Comparison of ENCODE assay signal across 8 cellular contexts in genomic region chr3:86563358-86563970, GRCh38.
DNase-seq lines count a peak whose midpoint lies in the region; ATAC-seq, FAIRE-seq and TF ChIP-seq lines count a peak whose summit lies in the region.

No MANE protein-coding gene starts in this region.

- TF ChIP-seq RAD21 in Ishikawa (IDR thresholded peaks at IDR 0.05; ENCODE audit: low read depth) = peak; percentile 55

- no peak overlapping the region for H3K4me3 ChIP-seq in A673 (ENCODE audit: low read depth, low read length, poor library complexity, severe bottlenecking)
- no peak overlapping the region for H3K4me3 ChIP-seq in fibroblast of mammary gland (ENCODE audit: control insufficient read depth, low read depth, low read length)
- no peak overlapping the region for H3K4me3 ChIP-seq in small intestine (ENCODE audit: low read depth in 1 of 2, low read length in 2 of 2)

- peak; percentile 64 for DNase-seq in A673 (ENCODE audit: low spot score)
- peak; percentile 59 for DNase-seq in RPMI8226
- DNase-seq in fibroblast of mammary gland (ENCODE audit: low read depth) = peak; percentile 46
- DNase-seq in small intestine = peak; percentile 18
- DNase-seq in cortex of kidney (lab: John Stamatoyannopoulos, UW) = no peak

- BruUV-seq in A673 (replicated peaks; lab: Mats Ljungman, UMichigan) = no TSS peak

- H3K27me3 ChIP-seq in A673 (replicated peaks; ENCODE audit: insufficient read depth, low read depth, low read length, poor library complexity) (no peaks in the 10 kb centered on the region), small intestine (ENCODE audit: control insufficient read depth in 2 of 2, insufficient read depth in 2 of 2, low read length in 2 of 2) (no peaks in the 10 kb centered on the region)

- H3K4me1 ChIP-seq in A673 (ENCODE audit: insufficient read depth, low read length, poor library complexity, severe bottlenecking) (no peaks in the 10 kb centered on the region), small intestine (ENCODE audit: control insufficient read depth in 2 of 2, insufficient read depth in 1 of 2, low read depth in 1 of 2, low read length in 1 of 2) (no peaks in the 10 kb centered on the region)

- ATAC-seq in GM18511 (IDR thresholded peaks at IDR 0.05; ENCODE audit: unreplicated experiment) = peak; percentile 76
- no peak for ATAC-seq in HG03521 (IDR thresholded peaks at IDR 0.05; ENCODE audit: unreplicated experiment)

- H3K9me3 ChIP-seq in A673 (ENCODE audit: low read depth, low read length, poor library complexity, severe bottlenecking) = no peaks in the 10 kb centered on the region
- H3K9me3 ChIP-seq in small intestine (ENCODE audit: control insufficient read depth, low read depth) = no peaks in the 10 kb centered on the region

- 9 to 23% (median 13%) methylated on average over 2 of the region's 2 CpGs for WGBS in small intestine, 3 donors

- no peak overlapping the region for H3K27ac ChIP-seq in A673 (ENCODE audit: low read depth, low read length, poor library complexity, severe bottlenecking)
- no peak overlapping the region for H3K27ac ChIP-seq in small intestine (ENCODE audit: low read depth in 1 of 2, low read length in 1 of 2)

- TF ChIP-seq EP300 in Ishikawa (IDR thresholded peaks at IDR 0.05; ENCODE audit: borderline replicate concordance) = no peak

- peak; percentile 78 for TF ChIP-seq CTCF in A673 (conservative IDR thresholded peaks at IDR 0.05; ENCODE audit: low read depth, low read length)
- TF ChIP-seq CTCF in fibroblast of mammary gland (conservative IDR thresholded peaks at IDR 0.05; ENCODE audit: control insufficient read depth, insufficient read depth, low read depth, low read length) = peak; percentile 59

- CTCF ChIA-PET in A673 (lab: Charles Lee) = interaction anchor here (1.0 kb wide), 1 partner anchor 383 kb away, joined by 3 read pairs; no protein-coding TSS in a partner anchor

- FAIRE-seq in small intestine (lab: Jason Lieb, UNC) = peak; percentile 76

- H3K36me3 ChIP-seq in A673 (ENCODE audit: insufficient read depth, low read length, poor library complexity, severe bottlenecking) (no peaks in the 10 kb centered on the region), small intestine (ENCODE audit: control insufficient read depth in 2 of 2, insufficient read depth in 2 of 2, low read length in 2 of 2) (no peaks in the 10 kb centered on the region)

- intact Hi-C loops in A673 (cut with micrococcal nuclease; ENCODE audit: unreplicated experiment) = loop anchor here (5.0 kb wide), 1 partner anchor 741 kb away; no protein-coding TSS in a partner anchor

- POLR2A ChIA-PET in A673 (lab: Charles Lee; ENCODE audit: low non-redundant PET) = no interaction called here

TF ChIP-seq in Ishikawa, 13 proteins besides CTCF, POLR2A, EP300 and RAD21:
- no peak for TF ChIP-seq CEBPB (IDR thresholded peaks at IDR 0.05)
- no peak for TF ChIP-seq EGR1 (IDR thresholded peaks at IDR 0.05)
- TF ChIP-seq REST (IDR thresholded peaks at IDR 0.05; ENCODE audit: low read depth) = no peak
- no peak for TF ChIP-seq TEAD4 (IDR thresholded peaks at IDR 0.05)
- TF ChIP-seq USF1 (IDR thresholded peaks at IDR 0.05) = no peak
- TF ChIP-seq ZBTB7A (IDR thresholded peaks at IDR 0.05; ENCODE audit: low read depth) = no peak
- TF ChIP-seq TAF1 (IDR thresholded peaks at IDR 0.05; ENCODE audit: low read depth) = no peak
- TF ChIP-seq TCF12 (IDR thresholded peaks at IDR 0.05; ENCODE audit: low read depth) = no peak
- no peak for TF ChIP-seq CREB1 (IDR thresholded peaks at IDR 0.05; ENCODE audit: low read depth)
- no peak for TF ChIP-seq FOXM1 (IDR thresholded peaks at IDR 0.05; ENCODE audit: borderline replicate concordance, low read depth)
- TF ChIP-seq MAX (IDR thresholded peaks at IDR 0.05) = no peak
- no peak for TF ChIP-seq YY1 (IDR thresholded peaks at IDR 0.05; ENCODE audit: low read depth)
- no peak for TF ChIP-seq NFIC (IDR thresholded peaks at IDR 0.05)
